Comparison of ENCODE assay signal across 2 cellular contexts in the genomic region with DNA sequence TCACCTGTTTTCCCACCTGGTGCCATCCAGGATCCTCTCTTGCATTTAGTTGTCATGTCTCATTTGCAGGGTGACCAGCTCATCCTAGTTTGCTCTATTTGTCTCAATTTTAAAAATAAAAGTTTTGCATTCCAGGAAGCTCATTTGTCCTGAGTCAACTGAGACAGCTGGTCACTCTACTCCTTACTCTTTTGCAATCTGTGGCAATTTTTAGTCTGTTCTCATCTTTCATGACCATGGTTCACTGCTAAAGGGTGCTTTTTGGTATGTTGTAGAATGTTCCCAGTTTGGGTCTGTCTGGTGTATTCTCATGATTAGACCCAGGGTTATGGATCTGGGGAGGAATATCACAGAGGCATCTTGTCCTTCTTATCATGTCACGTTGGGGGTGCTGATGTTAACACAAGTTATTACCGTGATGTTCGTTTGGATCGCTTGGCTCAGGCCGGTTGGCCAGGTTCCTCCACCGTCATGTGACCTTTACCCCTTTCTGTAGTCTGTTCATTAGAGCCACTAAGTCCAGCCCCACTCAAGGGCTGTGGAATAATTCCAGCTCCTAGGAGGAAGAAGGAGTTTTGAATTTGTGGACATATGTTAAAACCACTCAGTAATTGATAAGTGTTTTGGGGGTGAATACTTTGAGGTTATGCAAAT.
TF ChIP-seq lines count a peak whose summit lies in the region.

No MANE protein-coding gene starts in this region.

TF ChIP-seq in liver, 16 proteins besides CTCF, POLR2A, EP300 and RAD21 (continued from another document):
- peak in 1 of 2 donors; percentile 23 for TF ChIP-seq RXRA (IDR thresholded peaks at IDR 0.05)

TF ChIP-seq in HepG2, 621 proteins besides CTCF, POLR2A, EP300 and RAD21 (continued from another document):
- TF ChIP-seq, protein P1, sequence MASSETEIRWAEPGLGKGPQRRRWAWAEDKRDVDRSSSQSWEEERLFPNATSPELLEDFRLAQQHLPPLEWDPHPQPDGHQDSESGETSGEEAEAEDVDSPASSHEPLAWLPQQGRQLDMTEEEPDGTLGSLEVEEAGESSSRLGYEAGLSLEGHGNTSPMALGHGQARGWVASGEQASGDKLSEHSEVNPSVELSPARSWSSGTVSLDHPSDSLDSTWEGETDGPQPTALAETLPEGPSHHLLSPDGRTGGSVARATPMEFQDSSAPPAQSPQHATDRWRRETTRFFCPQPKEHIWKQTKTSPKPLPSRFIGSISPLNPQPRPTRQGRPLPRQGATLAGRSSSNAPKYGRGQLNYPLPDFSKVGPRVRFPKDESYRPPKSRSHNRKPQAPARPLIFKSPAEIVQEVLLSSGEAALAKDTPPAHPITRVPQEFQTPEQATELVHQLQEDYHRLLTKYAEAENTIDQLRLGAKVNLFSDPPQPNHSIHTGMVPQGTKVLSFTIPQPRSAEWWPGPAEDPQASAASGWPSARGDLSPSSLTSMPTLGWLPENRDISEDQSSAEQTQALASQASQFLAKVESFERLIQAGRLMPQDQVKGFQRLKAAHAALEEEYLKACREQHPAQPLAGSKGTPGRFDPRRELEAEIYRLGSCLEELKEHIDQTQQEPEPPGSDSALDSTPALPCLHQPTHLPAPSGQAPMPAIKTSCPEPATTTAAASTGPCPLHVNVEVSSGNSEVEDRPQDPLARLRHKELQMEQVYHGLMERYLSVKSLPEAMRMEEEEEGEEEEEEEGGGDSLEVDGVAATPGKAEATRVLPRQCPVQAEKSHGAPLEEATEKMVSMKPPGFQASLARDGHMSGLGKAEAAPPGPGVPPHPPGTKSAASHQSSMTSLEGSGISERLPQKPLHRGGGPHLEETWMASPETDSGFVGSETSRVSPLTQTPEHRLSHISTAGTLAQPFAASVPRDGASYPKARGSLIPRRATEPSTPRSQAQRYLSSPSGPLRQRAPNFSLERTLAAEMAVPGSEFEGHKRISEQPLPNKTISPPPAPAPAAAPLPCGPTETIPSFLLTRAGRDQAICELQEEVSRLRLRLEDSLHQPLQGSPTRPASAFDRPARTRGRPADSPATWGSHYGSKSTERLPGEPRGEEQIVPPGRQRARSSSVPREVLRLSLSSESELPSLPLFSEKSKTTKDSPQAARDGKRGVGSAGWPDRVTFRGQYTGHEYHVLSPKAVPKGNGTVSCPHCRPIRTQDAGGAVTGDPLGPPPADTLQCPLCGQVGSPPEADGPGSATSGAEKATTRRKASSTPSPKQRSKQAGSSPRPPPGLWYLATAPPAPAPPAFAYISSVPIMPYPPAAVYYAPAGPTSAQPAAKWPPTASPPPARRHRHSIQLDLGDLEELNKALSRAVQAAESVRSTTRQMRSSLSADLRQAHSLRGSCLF (CRISPR knock-in tag; IDR thresholded peaks at IDR 0.05; ENCODE audit: borderline replicate concordance): no peak
- TF ChIP-seq, protein P2, sequence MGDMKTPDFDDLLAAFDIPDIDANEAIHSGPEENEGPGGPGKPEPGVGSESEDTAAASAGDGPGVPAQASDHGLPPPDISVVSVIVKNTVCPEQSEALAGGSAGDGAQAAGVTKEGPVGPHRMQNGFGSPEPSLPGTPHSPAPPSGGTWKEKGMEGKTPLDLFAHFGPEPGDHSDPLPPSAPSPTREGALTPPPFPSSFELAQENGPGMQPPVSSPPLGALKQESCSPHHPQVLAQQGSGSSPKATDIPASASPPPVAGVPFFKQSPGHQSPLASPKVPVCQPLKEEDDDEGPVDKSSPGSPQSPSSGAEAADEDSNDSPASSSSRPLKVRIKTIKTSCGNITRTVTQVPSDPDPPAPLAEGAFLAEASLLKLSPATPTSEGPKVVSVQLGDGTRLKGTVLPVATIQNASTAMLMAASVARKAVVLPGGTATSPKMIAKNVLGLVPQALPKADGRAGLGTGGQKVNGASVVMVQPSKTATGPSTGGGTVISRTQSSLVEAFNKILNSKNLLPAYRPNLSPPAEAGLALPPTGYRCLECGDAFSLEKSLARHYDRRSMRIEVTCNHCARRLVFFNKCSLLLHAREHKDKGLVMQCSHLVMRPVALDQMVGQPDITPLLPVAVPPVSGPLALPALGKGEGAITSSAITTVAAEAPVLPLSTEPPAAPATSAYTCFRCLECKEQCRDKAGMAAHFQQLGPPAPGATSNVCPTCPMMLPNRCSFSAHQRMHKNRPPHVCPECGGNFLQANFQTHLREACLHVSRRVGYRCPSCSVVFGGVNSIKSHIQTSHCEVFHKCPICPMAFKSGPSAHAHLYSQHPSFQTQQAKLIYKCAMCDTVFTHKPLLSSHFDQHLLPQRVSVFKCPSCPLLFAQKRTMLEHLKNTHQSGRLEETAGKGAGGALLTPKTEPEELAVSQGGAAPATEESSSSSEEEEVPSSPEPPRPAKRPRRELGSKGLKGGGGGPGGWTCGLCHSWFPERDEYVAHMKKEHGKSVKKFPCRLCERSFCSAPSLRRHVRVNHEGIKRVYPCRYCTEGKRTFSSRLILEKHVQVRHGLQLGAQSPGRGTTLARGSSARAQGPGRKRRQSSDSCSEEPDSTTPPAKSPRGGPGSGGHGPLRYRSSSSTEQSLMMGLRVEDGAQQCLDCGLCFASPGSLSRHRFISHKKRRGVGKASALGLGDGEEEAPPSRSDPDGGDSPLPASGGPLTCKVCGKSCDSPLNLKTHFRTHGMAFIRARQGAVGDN (CRISPR knock-in tag; IDR thresholded peaks at IDR 0.05): no peak
- TF ChIP-seq RXRB (CRISPR knock-in tag; IDR thresholded peaks at IDR 0.05; ENCODE audit: borderline replicate concordance) (no peak), DR1 (CRISPR knock-in tag; IDR thresholded peaks at IDR 0.05) (no peak), ZNF563 (CRISPR knock-in tag; IDR thresholded peaks at IDR 0.05) (no peak), THYN1 (CRISPR knock-in tag; IDR thresholded peaks at IDR 0.05; ENCODE audit: borderline replicate concordance, low read depth) (no peak), IKZF4 (CRISPR knock-in tag; IDR thresholded peaks at IDR 0.05; ENCODE audit: borderline replicate concordance, low read depth, not compliant biosample characterization) (no peak), CEBPB (IDR thresholded peaks at IDR 0.05; ENCODE audit: borderline replicate concordance, low read depth, low read length) (no peak), MED8 (CRISPR knock-in tag; IDR thresholded peaks at IDR 0.05; ENCODE audit: insufficient replicate concordance) (no peak), TCF12 (IDR thresholded peaks at IDR 0.05) (no peak), TCF12 (CRISPR knock-in tag; IDR thresholded peaks at IDR 0.05) (no peak), SMAD9 (CRISPR knock-in tag; IDR thresholded peaks at IDR 0.05) (no peak), NONO (IDR thresholded peaks at IDR 0.05) (no peak), NONO (CRISPR knock-in tag; conservative IDR thresholded peaks at IDR 0.05) (no peak), SAFB2 (CRISPR knock-in tag; IDR thresholded peaks at IDR 0.05; ENCODE audit: borderline replicate concordance, low read depth) (no peak)
- TF ChIP-seq, protein P3, sequence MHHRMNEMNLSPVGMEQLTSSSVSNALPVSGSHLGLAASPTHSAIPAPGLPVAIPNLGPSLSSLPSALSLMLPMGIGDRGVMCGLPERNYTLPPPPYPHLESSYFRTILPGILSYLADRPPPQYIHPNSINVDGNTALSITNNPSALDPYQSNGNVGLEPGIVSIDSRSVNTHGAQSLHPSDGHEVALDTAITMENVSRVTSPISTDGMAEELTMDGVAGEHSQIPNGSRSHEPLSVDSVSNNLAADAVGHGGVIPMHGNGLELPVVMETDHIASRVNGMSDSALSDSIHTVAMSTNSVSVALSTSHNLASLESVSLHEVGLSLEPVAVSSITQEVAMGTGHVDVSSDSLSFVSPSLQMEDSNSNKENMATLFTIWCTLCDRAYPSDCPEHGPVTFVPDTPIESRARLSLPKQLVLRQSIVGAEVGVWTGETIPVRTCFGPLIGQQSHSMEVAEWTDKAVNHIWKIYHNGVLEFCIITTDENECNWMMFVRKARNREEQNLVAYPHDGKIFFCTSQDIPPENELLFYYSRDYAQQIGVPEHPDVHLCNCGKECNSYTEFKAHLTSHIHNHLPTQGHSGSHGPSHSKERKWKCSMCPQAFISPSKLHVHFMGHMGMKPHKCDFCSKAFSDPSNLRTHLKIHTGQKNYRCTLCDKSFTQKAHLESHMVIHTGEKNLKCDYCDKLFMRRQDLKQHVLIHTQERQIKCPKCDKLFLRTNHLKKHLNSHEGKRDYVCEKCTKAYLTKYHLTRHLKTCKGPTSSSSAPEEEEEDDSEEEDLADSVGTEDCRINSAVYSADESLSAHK (CRISPR knock-in tag; IDR thresholded peaks at IDR 0.05; ENCODE audit: borderline replicate concordance): no peak
- TF ChIP-seq, protein P4, sequence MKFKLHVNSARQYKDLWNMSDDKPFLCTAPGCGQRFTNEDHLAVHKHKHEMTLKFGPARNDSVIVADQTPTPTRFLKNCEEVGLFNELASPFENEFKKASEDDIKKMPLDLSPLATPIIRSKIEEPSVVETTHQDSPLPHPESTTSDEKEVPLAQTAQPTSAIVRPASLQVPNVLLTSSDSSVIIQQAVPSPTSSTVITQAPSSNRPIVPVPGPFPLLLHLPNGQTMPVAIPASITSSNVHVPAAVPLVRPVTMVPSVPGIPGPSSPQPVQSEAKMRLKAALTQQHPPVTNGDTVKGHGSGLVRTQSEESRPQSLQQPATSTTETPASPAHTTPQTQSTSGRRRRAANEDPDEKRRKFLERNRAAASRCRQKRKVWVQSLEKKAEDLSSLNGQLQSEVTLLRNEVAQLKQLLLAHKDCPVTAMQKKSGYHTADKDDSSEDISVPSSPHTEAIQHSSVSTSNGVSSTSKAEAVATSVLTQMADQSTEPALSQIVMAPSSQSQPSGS (CRISPR knock-in tag; IDR thresholded peaks at IDR 0.05): no peak
- TF ChIP-seq, protein P5, sequence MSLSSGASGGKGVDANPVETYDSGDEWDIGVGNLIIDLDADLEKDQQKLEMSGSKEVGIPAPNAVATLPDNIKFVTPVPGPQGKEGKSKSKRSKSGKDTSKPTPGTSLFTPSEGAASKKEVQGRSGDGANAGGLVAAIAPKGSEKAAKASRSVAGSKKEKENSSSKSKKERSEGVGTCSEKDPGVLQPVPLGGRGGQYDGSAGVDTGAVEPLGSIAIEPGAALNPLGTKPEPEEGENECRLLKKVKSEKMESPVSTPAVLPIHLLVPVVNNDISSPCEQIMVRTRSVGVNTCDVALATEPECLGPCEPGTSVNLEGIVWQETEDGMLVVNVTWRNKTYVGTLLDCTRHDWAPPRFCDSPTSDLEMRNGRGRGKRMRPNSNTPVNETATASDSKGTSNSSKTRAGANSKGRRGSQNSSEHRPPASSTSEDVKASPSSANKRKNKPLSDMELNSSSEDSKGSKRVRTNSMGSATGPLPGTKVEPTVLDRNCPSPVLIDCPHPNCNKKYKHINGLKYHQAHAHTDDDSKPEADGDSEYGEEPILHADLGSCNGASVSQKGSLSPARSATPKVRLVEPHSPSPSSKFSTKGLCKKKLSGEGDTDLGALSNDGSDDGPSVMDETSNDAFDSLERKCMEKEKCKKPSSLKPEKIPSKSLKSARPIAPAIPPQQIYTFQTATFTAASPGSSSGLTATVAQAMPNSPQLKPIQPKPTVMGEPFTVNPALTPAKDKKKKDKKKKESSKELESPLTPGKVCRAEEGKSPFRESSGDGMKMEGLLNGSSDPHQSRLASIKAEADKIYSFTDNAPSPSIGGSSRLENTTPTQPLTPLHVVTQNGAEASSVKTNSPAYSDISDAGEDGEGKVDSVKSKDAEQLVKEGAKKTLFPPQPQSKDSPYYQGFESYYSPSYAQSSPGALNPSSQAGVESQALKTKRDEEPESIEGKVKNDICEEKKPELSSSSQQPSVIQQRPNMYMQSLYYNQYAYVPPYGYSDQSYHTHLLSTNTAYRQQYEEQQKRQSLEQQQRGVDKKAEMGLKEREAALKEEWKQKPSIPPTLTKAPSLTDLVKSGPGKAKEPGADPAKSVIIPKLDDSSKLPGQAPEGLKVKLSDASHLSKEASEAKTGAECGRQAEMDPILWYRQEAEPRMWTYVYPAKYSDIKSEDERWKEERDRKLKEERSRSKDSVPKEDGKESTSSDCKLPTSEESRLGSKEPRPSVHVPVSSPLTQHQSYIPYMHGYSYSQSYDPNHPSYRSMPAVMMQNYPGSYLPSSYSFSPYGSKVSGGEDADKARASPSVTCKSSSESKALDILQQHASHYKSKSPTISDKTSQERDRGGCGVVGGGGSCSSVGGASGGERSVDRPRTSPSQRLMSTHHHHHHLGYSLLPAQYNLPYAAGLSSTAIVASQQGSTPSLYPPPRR (CRISPR knock-in tag; IDR thresholded peaks at IDR 0.05; ENCODE audit: borderline replicate concordance): no peak
- TF ChIP-seq, protein P6, sequence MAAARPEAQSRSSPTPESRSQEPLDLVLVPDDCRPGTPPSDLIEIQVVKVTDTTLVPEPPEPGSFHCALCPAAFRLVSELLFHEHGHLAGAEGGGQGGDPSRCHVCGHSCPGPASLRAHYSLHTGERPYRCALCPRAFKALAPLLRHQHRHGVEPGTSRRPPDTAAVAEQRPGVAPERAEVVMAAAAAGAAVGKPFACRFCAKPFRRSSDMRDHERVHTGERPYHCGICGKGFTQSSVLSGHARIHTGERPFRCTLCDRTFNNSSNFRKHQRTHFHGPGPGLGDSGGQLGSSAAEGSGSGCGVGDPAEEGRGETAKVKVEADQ (CRISPR knock-in tag; IDR thresholded peaks at IDR 0.05; ENCODE audit: borderline replicate concordance): no peak
